ENCODE assay signal across 19 cellular contexts in genomic region chr4:148397771-148398170, GRCh38.
"Had no signal": no experiment of that assay in that cellular context is flagged by ENCODE, and none has a peak within 500 bp of the region (broad histone marks: within the 10 kb centered on the region; RNA-seq: fewer than 3 reads in every experiment).

No MANE protein-coding gene starts in this region.

- ATAC-seq: naive thymus-derived CD8-positive, alpha-beta T cell; stimulated activated memory B cell treated with anti-CD40 and anti-IgM and Interleukin-4, amounts not matched to agents 10 μg/mL and 1 μg/mL and 100 μg/mL, for 72 hours had no signal

- H3K4me1 ChIP-seq: neural progenitor cell, testis had no signal

- H3K9me3 ChIP-seq: ovary, testis, tibial nerve had no signal

- H3K9ac ChIP-seq: neural progenitor cell had no signal

- H3K27me3 ChIP-seq: dorsolateral prefrontal cortex, neural progenitor cell, ovary, testis, tibial nerve had no signal

- DNase-seq: central memory CD4-positive, alpha-beta T cell; cortex of kidney; dorsolateral prefrontal cortex; effector CD8-positive, alpha-beta T cell; foreskin melanocyte; head of caudate nucleus; hippocampal formation; mesendoderm; naive thymus-derived CD8-positive, alpha-beta T cell; nucleus accumbens; ovary; stimulated activated CD4-positive, alpha-beta T cell treated with anti-CD3 and anti-CD28 coated beads, Interleukin-4, amount 100 ng/mL, for 1 hour; stimulated activated CD8-positive, alpha-beta memory T cell treated with anti-CD3 and anti-CD28 coated beads, Interleukin-4, amount 100 ng/mL, for 48 hours; testis had no signal

- H3K36me3 Mint-ChIP-seq: neural progenitor cell; stimulated activated memory B cell treated with anti-CD40 and anti-IgM and Interleukin-4, amounts not matched to agents 10 μg/mL and 1 μg/mL and 100 μg/mL, for 72 hours had no signal

- H3K9me3 Mint-ChIP-seq: naive thymus-derived CD8-positive, alpha-beta T cell; neural progenitor cell; stimulated activated memory B cell treated with anti-CD40 and anti-IgM and Interleukin-4, amounts not matched to agents 10 μg/mL and 1 μg/mL and 100 μg/mL, for 72 hours; stimulated activated naive CD8-positive, alpha-beta T cell treated with anti-CD3 and anti-CD28 coated beads, Interleukin-15, Interleukin-2, amounts not matched to agents 100 ng/mL and 50 ng/mL, for 24 hours had no signal

- H3K27ac Mint-ChIP-seq: neural progenitor cell; progenitor cell of endocrine pancreas; stimulated activated memory B cell treated with anti-CD40 and anti-IgM and Interleukin-4, amounts not matched to agents 10 μg/mL and 1 μg/mL and 100 μg/mL, for 72 hours; stimulated activated naive CD8-positive, alpha-beta T cell treated with anti-CD3 and anti-CD28 coated beads, Interleukin-15, Interleukin-2, amounts not matched to agents 100 ng/mL and 50 ng/mL, for 24 hours had no signal

- H3K27me3 Mint-ChIP-seq: naive thymus-derived CD8-positive, alpha-beta T cell; progenitor cell of endocrine pancreas; stimulated activated memory B cell treated with anti-CD40 and anti-IgM and Interleukin-4, amounts not matched to agents 10 μg/mL and 1 μg/mL and 100 μg/mL, for 72 hours; stimulated activated naive CD8-positive, alpha-beta T cell treated with anti-CD3 and anti-CD28 coated beads, Interleukin-15, Interleukin-2, amounts not matched to agents 100 ng/mL and 50 ng/mL, for 24 hours had no signal

- H3K27ac ChIP-seq: dorsolateral prefrontal cortex, neural progenitor cell, ovary, testis, tibial nerve had no signal

- H3K4me3 ChIP-seq: dorsolateral prefrontal cortex, neural progenitor cell, ovary, testis, tibial nerve had no signal

- H3K4me3 Mint-ChIP-seq: neural progenitor cell; stimulated activated memory B cell treated with anti-CD40 and anti-IgM and Interleukin-4, amounts not matched to agents 10 μg/mL and 1 μg/mL and 100 μg/mL, for 72 hours; stimulated activated naive CD8-positive, alpha-beta T cell treated with anti-CD3 and anti-CD28 coated beads, Interleukin-15, Interleukin-2, amounts not matched to agents 100 ng/mL and 50 ng/mL, for 24 hours had no signal

- H3K36me3 ChIP-seq: neural progenitor cell, ovary, tibial nerve had no signal
